1 cellular context compared by ENCODE assay signal in genomic region chr15:98717942-98718341, GRCh38.
TF ChIP-seq lines count a peak whose summit lies in the region.

No MANE protein-coding gene starts in this region.

TF ChIP-seq in GM23338, 12 proteins besides CTCF, POLR2A, EP300 and RAD21 (continued from another document):
- TF ChIP-seq REST (IDR thresholded peaks at IDR 0.05; ENCODE audit: unreplicated experiment) (no peak), NANOG (IDR thresholded peaks at IDR 0.05; ENCODE audit: borderline replicate concordance) (no peak)
